ENCODE assay signal across 25 cellular contexts in genomic region chr18:59613903-59614302, GRCh38.
"Had no signal": no experiment of that assay in that cellular context is flagged by ENCODE, and none has a peak within 500 bp of the region (broad histone marks: within the 10 kb centered on the region; RNA-seq: fewer than 3 reads in every experiment).

No MANE protein-coding gene starts in this region.

- H3K27ac ChIP-seq: colonic mucosa, coronary artery, dorsolateral prefrontal cortex, epithelial cell of prostate, esophagus squamous epithelium, foreskin keratinocyte, gastrocnemius medialis, gastroesophageal sphincter, heart left ventricle, heart right ventricle had no signal

- H3K36me3 ChIP-seq: colonic mucosa, esophagus squamous epithelium, gastrocnemius medialis, gastroesophageal sphincter, heart left ventricle, heart right ventricle had no signal

- DNase-seq: colonic mucosa; cortex of kidney; dermis blood vessel endothelial cell; dorsolateral prefrontal cortex; effector CD4-positive, alpha-beta T cell; effector CD8-positive, alpha-beta T cell; effector memory CD4-positive, alpha-beta T cell; effector memory CD8-positive, alpha-beta T cell; endodermal cell; erythroblast; esophagus squamous epithelium; foreskin fibroblast; foreskin keratinocyte; foreskin melanocyte; gastrocnemius medialis; glutamatergic neuron; head of caudate nucleus; heart left ventricle; heart right ventricle had no signal

- H3K4me1 ChIP-seq: colonic mucosa, gastrocnemius medialis, heart left ventricle had no signal

- H3K27me3 ChIP-seq: colonic mucosa, esophagus squamous epithelium, foreskin keratinocyte, gastroesophageal sphincter, heart left ventricle, heart right ventricle had no signal

- FAIRE-seq: colon, endothelial cell of umbilical vein, frontal cortex had no signal

- H3K4me3 ChIP-seq: colonic mucosa, coronary artery, dorsolateral prefrontal cortex, esophagus squamous epithelium, gastrocnemius medialis, gastroesophageal sphincter, heart left ventricle, heart right ventricle had no signal

- H3K9me3 ChIP-seq: colonic mucosa, esophagus squamous epithelium, gastrocnemius medialis, gastroesophageal sphincter, heart left ventricle, heart right ventricle had no signal
